Comparison of ENCODE assay signal across 2 cellular contexts in genomic region chr4:135269125-135269772, GRCh38.
TF ChIP-seq lines count a peak whose summit lies in the region.

No MANE protein-coding gene starts in this region.

TF ChIP-seq in H1, 55 proteins besides CTCF, POLR2A, EP300 and RAD21 (continued from another document):
- no peak for TF ChIP-seq HDAC2 (IDR thresholded peaks at IDR 0.05; ENCODE audit: borderline replicate concordance in 1 of 2, low read depth in 2 of 2, low read length in 2 of 2)
- TF ChIP-seq MAFK (IDR thresholded peaks at IDR 0.05; ENCODE audit: low read depth, low read length): no peak
- TF ChIP-seq CHD7 (IDR thresholded peaks at IDR 0.05; ENCODE audit: insufficient replicate concordance, low read length): no peak
- TF ChIP-seq CTBP2 (IDR thresholded peaks at IDR 0.05; ENCODE audit: borderline replicate concordance, insufficient read depth, insufficient read length, low read length): no peak

TF ChIP-seq in SK-N-SH treated with all-trans-retinoic acid at 6 μM for 48 hours, 23 proteins besides CTCF, POLR2A, EP300 and RAD21 (continued from another document):
- TF ChIP-seq PATZ1 (CRISPR knock-in tag; IDR thresholded peaks at IDR 0.05; ENCODE audit: borderline replicate concordance) (no peak), ZNF565 (CRISPR knock-in tag; conservative IDR thresholded peaks at IDR 0.05; ENCODE audit: low read depth) (no peak), CREB5 (CRISPR knock-in tag; IDR thresholded peaks at IDR 0.05; ENCODE audit: low read depth) (no peak), ISL1 (CRISPR knock-in tag; IDR thresholded peaks at IDR 0.05) (no peak), CSRNP3 (CRISPR knock-in tag; IDR thresholded peaks at IDR 0.05) (no peak), GLIS3 (CRISPR knock-in tag; IDR thresholded peaks at IDR 0.05) (no peak), ZNF70 (CRISPR knock-in tag; IDR thresholded peaks at IDR 0.05) (no peak), POU6F1 (CRISPR knock-in tag; IDR thresholded peaks at IDR 0.05; ENCODE audit: borderline replicate concordance, low read depth) (no peak), BACH2 (CRISPR knock-in tag; IDR thresholded peaks at IDR 0.05; ENCODE audit: borderline replicate concordance) (no peak), ZFP3 (CRISPR knock-in tag; IDR thresholded peaks at IDR 0.05) (no peak)
